ENCODE assay signal across 15 cellular contexts in genomic region chr1:178273707-178274410, GRCh38.
A peak's percentile ranks its signal among the peaks of the same experiment; 100 is the strongest.
DNase-seq lines count a peak whose midpoint lies in the region; ATAC-seq, FAIRE-seq and TF ChIP-seq lines count a peak whose summit lies in the region.
"Had no signal": no experiment of that assay in that cellular context is flagged by ENCODE, and none has a peak within 500 bp of the region (broad histone marks: within the 10 kb centered on the region; RNA-seq: fewer than 3 reads in every experiment).

No MANE protein-coding gene starts in this region.

- peak; percentile 57 for DNase-seq in mammary epithelial cell
- DNase-seq in MCF 10A (ENCODE audit: unreplicated experiment): no peak
- DNase-seq in HT1080 (ENCODE audit: low read depth): peak; percentile 81
- peak; percentile 76 for DNase-seq in astrocyte (ENCODE audit: low read depth)
- DNase-seq in urothelium cell line (ENCODE audit: low spot score): peak; percentile 53
- DNase-seq in DMS153 (lab: John Stamatoyannopoulos, UW): no peak
- DNase-seq in ovary: no peak
- no peak for DNase-seq in naive thymus-derived CD8-positive, alpha-beta T cell
- DNase-seq: 8988T; activated T-cell treated with anti-CD3 and anti-CD28 coated beads for 4 hours; H9; mucosa of descending colon; NK-92 treated with Interleukin-12 subunit alpha and Interleukin-12 subunit beta, amount 100 ng/mL, for 24 hours had no signal

- dilution Hi-C loops in mammary epithelial cell (cut with HindIII; ENCODE audit: low sequenced_read_pairs): no loop called here

- BruUV-seq in mammary epithelial cell (replicated peaks; lab: Mats Ljungman, UMichigan) (no TSS peak), MCF 10A (replicated peaks; lab: Mats Ljungman, UMichigan) (no TSS peak)

- no peaks in the 10 kb centered on the region for H4K20me1 ChIP-seq in mammary epithelial cell (ENCODE audit: insufficient read depth, low read length)
- no peaks in the 10 kb centered on the region for H4K20me1 ChIP-seq in astrocyte (ENCODE audit: insufficient read depth, low read length)

- H2AFZ ChIP-seq in mammary epithelial cell (ENCODE audit: low read depth, low read length) (no peak overlapping the region), astrocyte (ENCODE audit: low read depth, low read length) (no peak overlapping the region)

- H3K9ac ChIP-seq in mammary epithelial cell (ENCODE audit: insufficient read depth, low read length): no peak overlapping the region
- peak overlapping the region; percentile 44 for H3K9ac ChIP-seq in astrocyte (ENCODE audit: low read length)

- peaks cover 88% of the 10 kb centered on the region for H3K79me2 ChIP-seq in mammary epithelial cell (ENCODE audit: insufficient read depth, low read length)
- H3K79me2 ChIP-seq in astrocyte (ENCODE audit: insufficient read depth, low read length): peaks cover 38% of the 10 kb centered on the region

- H3K4me1 ChIP-seq in mammary epithelial cell (ENCODE audit: insufficient read depth, low read length) (peaks cover 64% of the 10 kb centered on the region), astrocyte (ENCODE audit: insufficient read depth, low read length) (peaks cover 29% of the 10 kb centered on the region), ovary (ENCODE audit: insufficient read depth) (no peaks in the 10 kb centered on the region)

- no peak for TF ChIP-seq EP300 in ovary (IDR thresholded peaks at IDR 0.05)

- H3K9me3 ChIP-seq in mammary epithelial cell (replicated peaks; ENCODE audit: insufficient read depth, low read length) (no peaks in the 10 kb centered on the region), astrocyte (ENCODE audit: insufficient read depth, low read depth, low read length) (no peaks in the 10 kb centered on the region), ovary (peaks cover 0 to 3% of the 10 kb centered on the region in 2 donors)
- H3K9me3 ChIP-seq: mucosa of descending colon had no signal

- ATAC-seq in naive thymus-derived CD8-positive, alpha-beta T cell: no peak
- ATAC-seq: activated CD4-positive, CD25-positive, alpha-beta regulatory T cell treated with anti-CD3 and anti-CD28 coated beads, Interleukin-2, amount 50 U/mL, for 24 hours; mucosa of descending colon had no signal

- H3K27ac Mint-ChIP-seq in MCF 10A (ENCODE audit: low read depth, unreplicated experiment) (no peak overlapping the region), astrocyte (ENCODE audit: unreplicated experiment) (peak overlapping the region; percentile 80)
- H3K27ac Mint-ChIP-seq in naive thymus-derived CD8-positive, alpha-beta T cell: no peak overlapping the region
- H3K27ac Mint-ChIP-seq: type B pancreatic cell had no signal

- peak overlapping the region; percentile 48 for H3K27ac ChIP-seq in mammary epithelial cell (ENCODE audit: insufficient read depth, low read depth, low read length)
- H3K27ac ChIP-seq in astrocyte (ENCODE audit: low read depth, low read length): peak overlapping the region; percentile 14
- no peak overlapping the region for H3K27ac ChIP-seq in ovary

- TF ChIP-seq CTCF in mammary epithelial cell (conservative IDR thresholded peaks at IDR 0.05 in 1 of 2, IDR thresholded peaks at IDR 0.05 in 1 of 2; ENCODE audit: extremely low read depth in 1 of 2, insufficient read depth in 1 of 2, low read depth in 1 of 2, low read length in 2 of 2) (no peak), MCF 10A (IDR thresholded peaks at IDR 0.05; ENCODE audit: unreplicated experiment) (no peak), astrocyte (IDR thresholded peaks at IDR 0.05; ENCODE audit: insufficient read depth, low read depth, low read length) (no peak), ovary (IDR thresholded peaks at IDR 0.05) (no peak)

- H3K36me3 Mint-ChIP-seq in MCF 10A (ENCODE audit: insufficient read depth, unreplicated experiment): peaks cover 25% of the 10 kb centered on the region
- H3K36me3 Mint-ChIP-seq in astrocyte (ENCODE audit: low read depth, unreplicated experiment): peaks cover 3% of the 10 kb centered on the region
- no peaks in the 10 kb centered on the region for H3K36me3 Mint-ChIP-seq in naive thymus-derived CD8-positive, alpha-beta T cell
- H3K36me3 Mint-ChIP-seq: type B pancreatic cell had no signal

- no peaks in the 10 kb centered on the region for H3K27me3 Mint-ChIP-seq in MCF 10A (ENCODE audit: insufficient read depth, unreplicated experiment)
- no peaks in the 10 kb centered on the region for H3K27me3 Mint-ChIP-seq in astrocyte (ENCODE audit: low read depth, unreplicated experiment)
- peaks cover 0 to 20% (median 3%) of the 10 kb centered on the region in 5 donors for H3K27me3 Mint-ChIP-seq in naive thymus-derived CD8-positive, alpha-beta T cell
- H3K27me3 Mint-ChIP-seq: type B pancreatic cell had no signal

- CTCF ChIA-PET in mammary epithelial cell (lab: Charles Lee; ENCODE audit: low non-redundant PET) (interaction anchor here (0.6 kb wide), 1 partner anchor 33 kb away, joined by 3 read pairs; no protein-coding TSS in a partner anchor), MCF 10A (lab: Yijun Ruan, JAX) (interaction anchor here (0.6 to 1.8 kb wide), 6 partner anchors 26 to 242 kb away, joined by 3 to 8 read pairs (median 4); no protein-coding TSS in a partner anchor)

- no peaks in the 10 kb centered on the region for H3K36me3 ChIP-seq in mammary epithelial cell (ENCODE audit: insufficient read depth, low read length)
- H3K36me3 ChIP-seq in astrocyte (ENCODE audit: insufficient read depth, low read length): no peaks in the 10 kb centered on the region
- no peaks in the 10 kb centered on the region for H3K36me3 ChIP-seq in ovary

- intact Hi-C loops in mammary epithelial cell (cut with micrococcal nuclease) (loop anchor here (5.0 kb wide), 1 partner anchor 37 kb away; no protein-coding TSS in a partner anchor), MCF 10A (cut with micrococcal nuclease) (no loop called here), ovary (cut with DNase I) (no loop called here)

- 72% methylated on average over 6 of the region's 6 CpGs for WGBS in mammary epithelial cell (ENCODE audit: low coverage, missing lambda C conversion rate)
- WGBS in ovary, 3 donors: 79 to 88% (median 82%) methylated on average over 6 of the region's 6 CpGs

- peaks cover 46% of the 10 kb centered on the region for H3K4me1 Mint-ChIP-seq in MCF 10A (ENCODE audit: insufficient read depth, unreplicated experiment)
- H3K4me1 Mint-ChIP-seq in astrocyte (ENCODE audit: low read depth, unreplicated experiment): peaks cover 66% of the 10 kb centered on the region
- H3K4me1 Mint-ChIP-seq in naive thymus-derived CD8-positive, alpha-beta T cell: no peaks in the 10 kb centered on the region

- H3K4me3 Mint-ChIP-seq in MCF 10A (ENCODE audit: unreplicated experiment) (no peak overlapping the region), astrocyte (ENCODE audit: unreplicated experiment) (no peak overlapping the region)
- no peak overlapping the region for H3K4me3 Mint-ChIP-seq in naive thymus-derived CD8-positive, alpha-beta T cell
- H3K4me3 Mint-ChIP-seq: H9, type B pancreatic cell had no signal

- no peaks in the 10 kb centered on the region for H3K27me3 ChIP-seq in mammary epithelial cell (ENCODE audit: insufficient read depth, low read length)
- no peaks in the 10 kb centered on the region for H3K27me3 ChIP-seq in astrocyte (ENCODE audit: insufficient read depth, low read length)
- no peaks in the 10 kb centered on the region for H3K27me3 ChIP-seq in ovary

- TF ChIP-seq POLR2A in ovary (IDR thresholded peaks at IDR 0.05): no peak

- in situ Hi-C loops in mammary epithelial cell (cut with MboI; ENCODE audit: low sequenced_read_pairs in 2 of 2): loop anchor here in 1 of 2 donors (10.0 kb wide), 1 partner anchor 239 kb away; no protein-coding TSS in a partner anchor

- peak; percentile 70 for FAIRE-seq in astrocyte (lab: Jason Lieb, UNC)
- FAIRE-seq in urothelium cell line (lab: Jason Lieb, UNC): no peak

- H3K9me3 Mint-ChIP-seq in MCF 10A (ENCODE audit: unreplicated experiment): no peaks in the 10 kb centered on the region
- no peaks in the 10 kb centered on the region for H3K9me3 Mint-ChIP-seq in astrocyte (ENCODE audit: unreplicated experiment)
- no peaks in the 10 kb centered on the region for H3K9me3 Mint-ChIP-seq in naive thymus-derived CD8-positive, alpha-beta T cell

- H3K4me3 ChIP-seq in mammary epithelial cell (replicated peaks in 1 of 3; ENCODE audit: insufficient read depth in 1 of 3, low read depth in 2 of 3, low read length in 3 of 3): no peak overlapping the region
- H3K4me3 ChIP-seq in astrocyte (ENCODE audit: insufficient read depth, low read depth, low read length): no peak overlapping the region
- H3K4me3 ChIP-seq in ovary: no peak overlapping the region
- H3K4me3 ChIP-seq: mucosa of descending colon had no signal

- H3K4me2 ChIP-seq in mammary epithelial cell (ENCODE audit: insufficient read depth, low read depth, low read length) (peak overlapping the region; percentile 12), astrocyte (ENCODE audit: low read length) (peak overlapping the region; percentile 63)

- POLR2A ChIA-PET in MCF 10A (lab: Yijun Ruan, JAX): interaction anchor here (0.6 to 0.9 kb wide), 4 partner anchors 9 to 179 kb away, joined by 3 read pairs; no protein-coding TSS in a partner anchor
- POLR2A ChIA-PET in naive thymus-derived CD8-positive, alpha-beta T cell (lab: Charles Lee): no interaction called here

Comparison
In these comparisons a context has a peak if more than half of its experiments do, and no peak if none do; other contexts are left out.
1. DNase-seq: peak in mammary epithelial cell (single experiment), HT1080 (single experiment), astrocyte (single experiment) and urothelium cell line (single experiment); none in MCF 10A (single experiment), DMS153 (single experiment), ovary (0 of 5) and naive thymus-derived CD8-positive, alpha-beta T cell (0 of 10).
2. H3K27ac ChIP-seq: peak in mammary epithelial cell (single experiment) and astrocyte (single experiment); none in ovary (0 of 2).